Comparison of ENCODE assay signal across 20 cellular contexts in the genomic region with DNA sequence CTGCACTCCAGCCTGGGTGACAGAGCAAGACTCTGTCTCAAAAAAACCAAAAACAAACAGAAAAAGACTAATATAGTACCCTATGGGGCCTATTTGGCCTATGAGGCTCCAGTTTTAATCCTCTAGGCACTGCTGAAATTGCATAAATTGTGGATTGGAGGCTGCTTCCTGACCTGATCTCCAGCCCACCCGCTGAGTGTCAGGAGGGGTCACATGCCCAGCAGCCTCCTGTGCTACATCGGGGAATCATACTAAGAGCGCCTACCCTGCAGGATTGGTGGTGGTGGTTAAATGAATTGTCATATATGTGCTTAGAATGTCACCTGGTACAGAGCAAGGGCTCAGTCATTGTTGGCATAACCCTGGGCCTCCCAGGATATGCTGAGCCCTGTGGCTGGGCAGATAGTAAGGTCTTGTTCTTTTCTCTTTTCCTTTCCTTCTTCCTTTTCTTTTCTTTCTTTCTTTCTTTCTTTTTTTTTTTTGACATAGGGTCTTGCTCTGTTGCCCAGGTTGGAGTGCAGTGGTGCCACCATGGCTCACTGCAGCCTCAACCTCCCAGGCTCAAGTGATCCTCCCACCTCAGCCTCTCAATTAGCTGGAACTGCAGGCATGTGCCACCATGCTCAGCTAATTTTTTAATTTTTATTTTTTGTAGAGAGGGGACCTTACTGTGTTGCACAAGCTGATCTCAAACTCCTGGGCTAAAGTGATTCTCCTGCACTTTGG.
"Had no signal": no experiment of that assay in that cellular context is flagged by ENCODE, and none has a peak within 500 bp of the region (broad histone marks: within the 10 kb centered on the region; RNA-seq: fewer than 3 reads in every experiment).

No MANE protein-coding gene starts in this region.

- ATAC-seq: activated T-helper 17 cell treated with anti-CD3 and anti-CD28 coated beads, Interleukin-2, amount 50 U/mL, for 72 hours; left cardiac atrium; natural killer cell; stimulated activated naive CD8-positive, alpha-beta T cell treated with anti-CD3 and anti-CD28 coated beads, Interleukin-15, Interleukin-2, amounts not matched to agents 100 U/mL and 50 U/mL, for 24 hours had no signal

- H3K27me3 Mint-ChIP-seq: activated T-helper 17 cell treated with anti-CD3 and anti-CD28 coated beads, Interleukin-2, amount 50 U/mL, for 72 hours had no signal

- DNase-seq: activated CD4-positive, alpha-beta T cell treated with anti-CD3 and anti-CD28 coated beads for 1 hour; activated CD4-positive, alpha-beta T cell treated with anti-CD3 and anti-CD28 coated beads, Interleukin-2, amount 50 U/mL, for 48 hours; activated naive CD4-positive, alpha-beta T cell treated with Interleukin-2 at 50 U/mL for 16 hours; activated naive CD8-positive, alpha-beta T cell treated with anti-CD3 and anti-CD28 coated beads, Interleukin-2, amount 10 ng/mL, durations not matched to agents 7 days and 5 days; amygdala; caudate nucleus; esophagus squamous epithelium; left cardiac atrium; natural killer cell; nucleus accumbens; stimulated activated CD4-positive, alpha-beta T cell treated with anti-CD3 and anti-CD28 coated beads, Interleukin-2, amount 100 ng/mL, for 24 hours; stimulated activated naive CD8-positive, alpha-beta T cell treated with anti-CD3 and anti-CD28 coated beads, Interleukin-15, Interleukin-2, amounts not matched to agents 100 U/mL and 50 U/mL, for 24 hours; substantia nigra; SW 1271; T-helper 2 cell; tibial artery; uterus had no signal

- H3K9me3 Mint-ChIP-seq: activated naive CD8-positive, alpha-beta T cell treated with anti-CD3 and anti-CD28 coated beads, Interleukin-2, amount 10 ng/mL, durations not matched to agents 7 days and 5 days; activated T-helper 17 cell treated with anti-CD3 and anti-CD28 coated beads, Interleukin-2, amount 50 U/mL, for 72 hours; natural killer cell had no signal

- H3K36me3 ChIP-seq: uterus had no signal

- H3K4me3 Mint-ChIP-seq: activated naive CD8-positive, alpha-beta T cell treated with anti-CD3 and anti-CD28 coated beads, Interleukin-2, amount 10 ng/mL, durations not matched to agents 7 days and 5 days; activated T-helper 17 cell treated with anti-CD3 and anti-CD28 coated beads, Interleukin-2, amount 50 U/mL, for 72 hours; natural killer cell had no signal

- H3K27me3 ChIP-seq: esophagus squamous epithelium, tibial artery, uterus had no signal

- H3K27ac ChIP-seq: esophagus squamous epithelium, VCaP had no signal

- H3K4me3 ChIP-seq: esophagus squamous epithelium, tibial artery, uterus had no signal

- H3K27ac Mint-ChIP-seq: activated naive CD8-positive, alpha-beta T cell treated with anti-CD3 and anti-CD28 coated beads, Interleukin-2, amount 10 ng/mL, durations not matched to agents 7 days and 5 days; activated T-helper 17 cell treated with anti-CD3 and anti-CD28 coated beads, Interleukin-2, amount 50 U/mL, for 72 hours; brain; natural killer cell had no signal

- H3K36me3 Mint-ChIP-seq: natural killer cell had no signal

- H3K9me3 ChIP-seq: esophagus squamous epithelium, tibial artery, uterus had no signal
